Comparison of ENCODE assay signal across 24 cellular contexts in genomic region chr7:137804819-137805218, GRCh38. TPM values are rescaled to one million over a fixed set of nuclear protein-coding genes. Genes with fewer than 3 reads are reported as not detected.
DNase-seq lines count a peak whose midpoint lies in the region; ATAC-seq and TF ChIP-seq lines count a peak whose summit lies in the region.
"Had no signal": no experiment of that assay in that cellular context is flagged by ENCODE, and none has a peak within 500 bp of the region (broad histone marks: within the 10 kb centered on the region; RNA-seq: fewer than 3 reads in every experiment).

No MANE protein-coding gene starts in this region.

- TF ChIP-seq CTCF in smooth muscle cell (IDR thresholded peaks at IDR 0.05; ENCODE audit: borderline replicate concordance, insufficient read depth, poor library complexity, severe bottlenecking) = no peak
- TF ChIP-seq CTCF in lower lobe of right lung (IDR thresholded peaks at IDR 0.05) = no peak
- TF ChIP-seq CTCF in BE2C (IDR thresholded peaks at IDR 0.05; ENCODE audit: low read depth, low read length) = no peak

- DNase-seq in NCI-H1092 treated with DMSO at 0.1 percent for 48 hours (lab: John Stamatoyannopoulos, UW) (peak; percentile 53), NCI-H1092 (lab: John Stamatoyannopoulos, UW) (no peak), NCI-H1417 treated with DMSO at 0.1 percent for 48 hours (lab: John Stamatoyannopoulos, UW) (peak; percentile 69), NCI-H69 (lab: John Stamatoyannopoulos, UW) (peak; percentile 71), smooth muscle cell (lab: John Stamatoyannopoulos, UW; ENCODE audit: unreplicated experiment) (no peak), iPS-NIHi11 (ENCODE audit: low spot score) (no peak), lower lobe of right lung (no peak), BE2C (no peak)
- DNase-seq: activated B cell treated with CpG ODN at 0.5 μM for 24 hours; activated CD8-positive, alpha-beta T cell treated with anti-CD3 and anti-CD28 coated beads, Interleukin-2, amount 10 ng/mL, durations not matched to agents 7 days and 5 days; activated naive CD4-positive, alpha-beta T cell treated with anti-CD3 and anti-CD28 coated beads, Interleukin-2, amount 10 ng/mL, durations not matched to agents 7 days and 5 days; activated T-cell treated with anti-CD3 and anti-CD28 coated beads, Interleukin-2, amount 50 U/mL, for 4 hours; anterior cingulate cortex; Calu3; effector CD8-positive, alpha-beta T cell; esophagus squamous epithelium; Karpas-422; NCI-H1694; NCI-H774; spleen; upper lobe of right lung had no signal

- no peak for ATAC-seq in lower lobe of right lung
- ATAC-seq: activated CD8-positive, alpha-beta T cell treated with anti-CD3 and anti-CD28 coated beads, Interleukin-2, amount 10 ng/mL, durations not matched to agents 7 days and 5 days; activated T-cell treated with anti-CD3 and anti-CD28 coated beads, Interleukin-2, amount 50 U/mL, for 4 hours; Panc1; upper lobe of right lung had no signal

- intact Hi-C loops in lower lobe of right lung (cut with DNase I) = no loop called here

- H3K36me3 ChIP-seq in smooth muscle cell (ENCODE audit: low read depth) (no peaks in the 10 kb centered on the region), lower lobe of right lung (no peaks in the 10 kb centered on the region), BE2C (no peaks in the 10 kb centered on the region)
- H3K36me3 ChIP-seq: esophagus squamous epithelium, neural progenitor cell, spleen, upper lobe of right lung had no signal

- H3K27ac ChIP-seq in smooth muscle cell (ENCODE audit: low read depth) (peak overlapping the region; percentile 70), lower lobe of right lung (no peak overlapping the region)
- H3K27ac ChIP-seq: esophagus squamous epithelium, neural progenitor cell, spleen, upper lobe of right lung had no signal

- 50% methylated on average over 2 of the region's 2 CpGs for WGBS in smooth muscle cell (ENCODE audit: low lambda C conversion rate)

- no peaks in the 10 kb centered on the region for H4K20me1 ChIP-seq in smooth muscle cell (ENCODE audit: low read depth)

- H3K79me2 ChIP-seq in smooth muscle cell (ENCODE audit: low read depth) = no peaks in the 10 kb centered on the region

- H3F3A ChIP-seq in smooth muscle cell (ENCODE audit: low read depth) = no peaks in the 10 kb centered on the region

- no peaks in the 10 kb centered on the region for H3K9me3 ChIP-seq in smooth muscle cell (replicated peaks; ENCODE audit: low read depth)
- H3K9me3 ChIP-seq in lower lobe of right lung = no peaks in the 10 kb centered on the region
- no peaks in the 10 kb centered on the region for H3K9me3 ChIP-seq in BE2C
- H3K9me3 ChIP-seq: esophagus squamous epithelium, spleen, upper lobe of right lung had no signal

- H3K4me1 ChIP-seq in smooth muscle cell (ENCODE audit: low read depth) (no peaks in the 10 kb centered on the region), lower lobe of right lung (no peaks in the 10 kb centered on the region), BE2C (0 out of 2 replicates have a peak, but pooled peaks cover 3% of the 10 kb centered on the region)
- H3K4me1 ChIP-seq: esophagus squamous epithelium, neural progenitor cell, spleen, upper lobe of right lung had no signal

- H2AFZ ChIP-seq in smooth muscle cell (ENCODE audit: low read depth) = no peak overlapping the region
- H2AFZ ChIP-seq: neural progenitor cell had no signal

- peak overlapping the region; percentile 41 for H3K9ac ChIP-seq in smooth muscle cell (ENCODE audit: low read depth)
- H3K9ac ChIP-seq: neural progenitor cell had no signal

- H3K4me3 ChIP-seq in smooth muscle cell = no peak overlapping the region
- H3K4me3 ChIP-seq in lower lobe of right lung = no peak overlapping the region
- H3K4me3 ChIP-seq in BE2C (ENCODE audit: low read depth, low read length) = no peak overlapping the region
- H3K4me3 ChIP-seq: esophagus squamous epithelium, neural progenitor cell, spleen, upper lobe of right lung had no signal

- peak overlapping the region; percentile 0 for H3K4me2 ChIP-seq in smooth muscle cell
- H3K4me2 ChIP-seq: neural progenitor cell had no signal

- H3K27me3 ChIP-seq in smooth muscle cell (ENCODE audit: low read depth) (no peaks in the 10 kb centered on the region), lower lobe of right lung (ENCODE audit: low read depth) (no peaks in the 10 kb centered on the region), BE2C (no peaks in the 10 kb centered on the region)
- H3K27me3 ChIP-seq: esophagus squamous epithelium, neural progenitor cell, upper lobe of right lung had no signal

RNA-seq across cellular contexts. Expression of gene DGKI, which starts 42.0 kb away (rescaled TPM):
- total RNA-seq in smooth muscle cell = 3.5 and 6.2 TPM in 2 replicates
- 1.6 and 2.5 TPM in 2 replicates for polyA plus RNA-seq in smooth muscle cell
- 0.09 TPM for total RNA-seq in lower lobe of right lung
- polyA plus RNA-seq in BE2C (2012; ENCODE audit: insufficient read depth, insufficient read length, low read depth) = 4.0 TPM
- total RNA-seq: activated B cell treated with CpG ODN at 0.5 μM for 24 hours; activated CD8-positive, alpha-beta T cell treated with anti-CD3 and anti-CD28 coated beads, Interleukin-2, amount 10 ng/mL, durations not matched to agents 7 days and 5 days; Calu3; G401 had no signal

Comparison
In these comparisons a context has a peak if more than half of its experiments do, and no peak if none do; other contexts are left out.
1. DNase-seq: peak in NCI-H1092 treated with DMSO at 0.1 percent for 48 hours (single experiment), NCI-H1417 treated with DMSO at 0.1 percent for 48 hours (single experiment) and NCI-H69 (single experiment); none in NCI-H1092 (single experiment), smooth muscle cell (single experiment), iPS-NIHi11 (single experiment), lower lobe of right lung (single experiment) and BE2C (single experiment).